Comparison of ENCODE assay signal across 14 cellular contexts in the genomic region with DNA sequence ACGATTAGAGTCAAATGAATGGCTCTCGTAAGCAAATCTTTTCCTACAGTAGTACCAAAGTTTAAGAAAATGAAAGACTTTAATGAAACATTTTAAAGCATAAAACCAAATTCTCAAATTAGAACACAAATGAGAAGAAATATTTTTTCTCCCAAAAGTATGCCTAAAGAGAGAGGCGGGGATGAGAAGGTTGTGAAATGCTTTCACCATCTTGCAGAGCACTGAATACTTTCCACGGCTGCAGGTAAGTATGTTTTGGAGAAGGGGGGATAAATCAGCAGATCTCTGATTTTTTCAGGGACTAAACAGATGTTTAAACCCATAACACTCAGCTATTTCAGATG.
"Had no signal": no experiment of that assay in that cellular context is flagged by ENCODE, and none has a peak within 500 bp of the region (broad histone marks: within the 10 kb centered on the region; RNA-seq: fewer than 3 reads in every experiment).

No MANE protein-coding gene starts in this region.

- H3K9me3 Mint-ChIP-seq: activated CD4-positive, alpha-beta T cell treated with anti-CD3 and anti-CD28 coated beads, Interleukin-2, amount 10 ng/mL, durations not matched to agents 24 days and 14 days; endodermal cell; WTC11 had no signal

- H3K27ac ChIP-seq: dorsolateral prefrontal cortex, gastrocnemius medialis, heart right ventricle, suprapubic skin had no signal

- H3K4me3 ChIP-seq: dorsolateral prefrontal cortex, gastrocnemius medialis, heart right ventricle, suprapubic skin, upper lobe of left lung had no signal

- H3K9me3 ChIP-seq: gastrocnemius medialis, heart right ventricle, suprapubic skin, upper lobe of left lung had no signal

- H3K27ac Mint-ChIP-seq: activated CD8-positive, alpha-beta T cell treated with anti-CD3 and anti-CD28 coated beads, Interleukin-2, amount 10 ng/mL, durations not matched to agents 7 days and 5 days; WTC11 had no signal

- H3K4me3 Mint-ChIP-seq: activated CD4-positive, alpha-beta T cell treated with anti-CD3 and anti-CD28 coated beads, Interleukin-2, amount 10 ng/mL, durations not matched to agents 24 days and 14 days; activated CD8-positive, alpha-beta T cell treated with anti-CD3 and anti-CD28 coated beads, Interleukin-2, amount 10 ng/mL, durations not matched to agents 7 days and 5 days; endodermal cell; WTC11 had no signal

- H3K27me3 Mint-ChIP-seq: activated CD4-positive, alpha-beta T cell treated with anti-CD3 and anti-CD28 coated beads, Interleukin-2, amount 10 ng/mL, durations not matched to agents 24 days and 14 days had no signal

- H3K36me3 ChIP-seq: gastrocnemius medialis, heart right ventricle, suprapubic skin, upper lobe of left lung had no signal

- H3K36me3 Mint-ChIP-seq: WTC11 had no signal

- H3K27me3 ChIP-seq: dorsolateral prefrontal cortex, gastrocnemius medialis, heart right ventricle, suprapubic skin, upper lobe of left lung had no signal

- DNase-seq: activated CD4-positive, alpha-beta T cell treated with anti-CD3 and anti-CD28 coated beads, Interleukin-2, amount 10 ng/mL, durations not matched to agents 24 days and 14 days; activated CD8-positive, alpha-beta memory T cell treated with anti-CD3 and anti-CD28 coated beads, Interleukin-2, amount 50 U/mL, for 4 hours; activated CD8-positive, alpha-beta T cell treated with anti-CD3 and anti-CD28 coated beads, Interleukin-2, amount 10 ng/mL, durations not matched to agents 7 days and 5 days; activated naive CD4-positive, alpha-beta T cell; dorsolateral prefrontal cortex; endodermal cell; gastrocnemius medialis; heart right ventricle; stimulated activated CD4-positive, alpha-beta T cell treated with anti-CD3 and anti-CD28 coated beads, Interleukin-4, amount 100 ng/mL, for 1 hour; stimulated activated naive CD4-positive, alpha-beta T cell treated with Interleukin-2 at 50 U/mL for 16 hours; T-helper 2 cell had no signal

- ATAC-seq: activated CD8-positive, alpha-beta T cell treated with anti-CD3 and anti-CD28 coated beads, Interleukin-2, amount 10 ng/mL, durations not matched to agents 7 days and 5 days; gastrocnemius medialis; WTC11 had no signal
